In genomic region chrX:79259073-79259689, GRCh38 we compare ENCODE assay signal across 8 cellular contexts.
DNase-seq lines count a peak whose midpoint lies in the region; ATAC-seq and TF ChIP-seq lines count a peak whose summit lies in the region.

No MANE protein-coding gene starts in this region.

- H3K4me3 ChIP-seq in thymus (ENCODE audit: low read length): peak overlapping the region; percentile 26
- no peak overlapping the region for H3K4me3 ChIP-seq in mesendoderm (ENCODE audit: low read length)
- no peak overlapping the region for H3K4me3 ChIP-seq in endodermal cell (ENCODE audit: low read length)

- no peak overlapping the region for H4K8ac ChIP-seq in mesendoderm (ENCODE audit: low read depth, low read length)

- no peaks in the 10 kb centered on the region for H3K79me2 ChIP-seq in mesendoderm (ENCODE audit: control insufficient read depth, insufficient read depth, low read length)

- TF ChIP-seq CTCF in endodermal cell (conservative IDR thresholded peaks at IDR 0.05): no peak

- peak; percentile 87 for ATAC-seq in GM18861 (IDR thresholded peaks at IDR 0.05; ENCODE audit: unreplicated experiment)
- peak; percentile 91 for ATAC-seq in HG02798 (IDR thresholded peaks at IDR 0.05; ENCODE audit: poor library complexity, unreplicated experiment)
- ATAC-seq in central memory CD8-positive, alpha-beta T cell (replicated peaks; ENCODE audit: extremely low read depth, poor library complexity, severe bottlenecking): peak; percentile 94
- no peak for ATAC-seq in sciatic nerve

- no peak overlapping the region for H3K4me2 ChIP-seq in mesendoderm (ENCODE audit: low read length)

- H3K9me3 ChIP-seq in thymus (ENCODE audit: control insufficient read depth) (no peaks in the 10 kb centered on the region), endodermal cell (ENCODE audit: control insufficient read depth, low read length) (no peaks in the 10 kb centered on the region)

- WGBS in thymus: 3% methylated on average over 2 of the region's 2 CpGs
- WGBS in mesendoderm (ENCODE audit: extremely low coverage, insufficient coverage, low lambda C conversion rate): no CpG with 5 or more reads among the region's 2 CpGs
- WGBS in endodermal cell (ENCODE audit: insufficient coverage in 1 of 2, insufficient read length in 1 of 2), 2 experiments: 78% methylated on average over 1 of the region's 2 CpGs; no CpG with 5 or more reads in 1 of the 2 experiments

- no peak overlapping the region for H2AK5ac ChIP-seq in mesendoderm (ENCODE audit: low read length)

- intact Hi-C loops in sciatic nerve (cut with DNase I): no loop called here

- peak; percentile 22 for DNase-seq in SIG-M5 treated with dmso at 0.1 percent for 504 hours (lab: John Stamatoyannopoulos, UW; ENCODE audit: unreplicated experiment)
- DNase-seq in central memory CD8-positive, alpha-beta T cell (ENCODE audit: low spot score in 2 of 2): peak; percentile 18 to 61
- DNase-seq in sciatic nerve (ENCODE audit: low spot score): no peak
- no peak for DNase-seq in mesendoderm
- DNase-seq in endodermal cell: no peak

- H3K27ac ChIP-seq in thymus (ENCODE audit: low read depth) (peak overlapping the region; percentile 84), mesendoderm (ENCODE audit: low read depth, low read length) (no peak overlapping the region), endodermal cell (ENCODE audit: low read depth, low read length) (no peak overlapping the region)

- H3K4me1 Mint-ChIP-seq in central memory CD8-positive, alpha-beta T cell: peaks cover 44% of the 10 kb centered on the region
- no peaks in the 10 kb centered on the region for H3K4me1 Mint-ChIP-seq in endodermal cell

- H3K4ac ChIP-seq in mesendoderm (ENCODE audit: low read depth, low read length): no peak overlapping the region

- peak overlapping the region; percentile 63 for H3K4me3 Mint-ChIP-seq in central memory CD8-positive, alpha-beta T cell
- no peak overlapping the region for H3K4me3 Mint-ChIP-seq in endodermal cell

- H3K36me3 ChIP-seq in thymus (ENCODE audit: control insufficient read depth, insufficient read depth) (no peaks in the 10 kb centered on the region), mesendoderm (ENCODE audit: control insufficient read depth, insufficient read depth, low read length) (no peaks in the 10 kb centered on the region), endodermal cell (ENCODE audit: control insufficient read depth, insufficient read depth, low read length) (no peaks in the 10 kb centered on the region)

- H4K5ac ChIP-seq in mesendoderm (ENCODE audit: low read length): no peak overlapping the region

- no peak overlapping the region for H3K18ac ChIP-seq in mesendoderm (ENCODE audit: low read length)

- H3K23ac ChIP-seq in mesendoderm (ENCODE audit: low read length): no peak overlapping the region

- no peak overlapping the region for H2BK15ac ChIP-seq in mesendoderm (replicated peaks; ENCODE audit: low read depth)

- peak overlapping the region; percentile 91 for H3K27ac Mint-ChIP-seq in central memory CD8-positive, alpha-beta T cell (ENCODE audit: low read depth)
- no peak overlapping the region for H3K27ac Mint-ChIP-seq in endodermal cell

- H3K9ac ChIP-seq in mesendoderm (ENCODE audit: low read length): no peak overlapping the region
- H3K9ac ChIP-seq in endodermal cell (ENCODE audit: extremely low read depth, low read length, poor library complexity, severe bottlenecking): no peak overlapping the region

- H2BK5ac ChIP-seq in mesendoderm (ENCODE audit: low read length): no peak overlapping the region

- no peaks in the 10 kb centered on the region for H3K9me3 Mint-ChIP-seq in central memory CD8-positive, alpha-beta T cell
- H3K9me3 Mint-ChIP-seq in endodermal cell: peaks cover 34% of the 10 kb centered on the region

- H3K27me3 ChIP-seq in thymus (ENCODE audit: control insufficient read depth, insufficient read depth) (no peaks in the 10 kb centered on the region), mesendoderm (ENCODE audit: insufficient read depth, low read length, poor library complexity) (no peaks in the 10 kb centered on the region), endodermal cell (ENCODE audit: control insufficient read depth, insufficient read depth, low read length, poor library complexity, severe bottlenecking) (no peaks in the 10 kb centered on the region)

- peaks cover 14% of the 10 kb centered on the region for H3K36me3 Mint-ChIP-seq in central memory CD8-positive, alpha-beta T cell (ENCODE audit: insufficient read depth)
- no peaks in the 10 kb centered on the region for H3K36me3 Mint-ChIP-seq in endodermal cell (ENCODE audit: low read depth)

- no peaks in the 10 kb centered on the region for H3K4me1 ChIP-seq in thymus (ENCODE audit: control insufficient read depth, insufficient read depth, low read length)
- no peaks in the 10 kb centered on the region for H3K4me1 ChIP-seq in mesendoderm (ENCODE audit: control insufficient read depth, low read depth, low read length)
- H3K4me1 ChIP-seq in endodermal cell (ENCODE audit: control insufficient read depth, insufficient read depth, low read length): no peaks in the 10 kb centered on the region

- no peaks in the 10 kb centered on the region for H3K27me3 Mint-ChIP-seq in central memory CD8-positive, alpha-beta T cell
- no peaks in the 10 kb centered on the region for H3K27me3 Mint-ChIP-seq in endodermal cell (ENCODE audit: insufficient read depth)

- no peaks in the 10 kb centered on the region for H3K79me1 ChIP-seq in mesendoderm (ENCODE audit: low read length)

- no peak overlapping the region for H2BK120ac ChIP-seq in mesendoderm (ENCODE audit: low read depth, low read length)

- no peak overlapping the region for H3K56ac ChIP-seq in mesendoderm (ENCODE audit: low read length)

Comparison
In these comparisons a context has a peak if more than half of its experiments do, and no peak if none do; other contexts are left out.
1. DNase-seq: peak in SIG-M5 treated with dmso at 0.1 percent for 504 hours (single experiment) and central memory CD8-positive, alpha-beta T cell (2 of 2); none in sciatic nerve (single experiment), mesendoderm (single experiment) and endodermal cell (single experiment).